In the genomic region with DNA sequence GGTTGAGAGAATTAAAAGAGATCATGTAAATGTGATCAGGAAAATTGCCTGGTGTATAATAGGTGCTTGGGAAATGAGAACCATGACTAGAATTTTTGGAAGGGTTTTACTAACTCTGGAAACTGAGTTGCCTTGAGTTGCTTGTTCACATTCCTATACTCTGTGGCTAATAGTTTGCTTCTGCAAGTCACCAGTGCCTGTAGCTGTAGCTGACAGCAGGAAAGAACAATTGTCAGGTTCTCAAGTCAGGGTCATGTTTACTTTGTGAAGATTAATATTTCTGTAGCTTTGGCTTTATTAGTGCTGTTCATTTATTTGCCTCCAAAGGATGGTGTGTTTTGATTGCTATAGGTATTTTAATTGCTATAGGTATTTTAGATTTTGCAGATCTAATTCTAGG, we compare ENCODE assay signal across 25 cellular contexts.
DNase-seq lines count a peak whose midpoint lies in the region; ATAC-seq, FAIRE-seq and TF ChIP-seq lines count a peak whose summit lies in the region.
"Had no signal": no experiment of that assay in that cellular context is flagged by ENCODE, and none has a peak within 500 bp of the region (broad histone marks: within the 10 kb centered on the region; RNA-seq: fewer than 3 reads in every experiment).

No MANE protein-coding gene starts in this region.

- H3K9me3 Mint-ChIP-seq in type B pancreatic cell (peaks cover 24% of the 10 kb centered on the region), immature natural killer cell (peaks cover 0 to 14% (median 8%) of the 10 kb centered on the region in 6 donors)

- H3K27me3 Mint-ChIP-seq in type B pancreatic cell: no peaks in the 10 kb centered on the region
- peaks cover 3 to 11% (median 10%) of the 10 kb centered on the region in 3 donors for H3K27me3 Mint-ChIP-seq in immature natural killer cell (ENCODE audit: low read depth in 3 of 3)

- H3K4me1 Mint-ChIP-seq in type B pancreatic cell (ENCODE audit: unreplicated experiment) (peaks cover 41% of the 10 kb centered on the region), immature natural killer cell (no peaks in the 10 kb centered on the region)
- H3K4me1 Mint-ChIP-seq: B cell had no signal

- H3K4me3 ChIP-seq in WERI-Rb-1 (ENCODE audit: low read depth, low read length): no peak overlapping the region
- H3K4me3 ChIP-seq in pancreas: no peak overlapping the region
- H3K4me3 ChIP-seq: BLaER1, HAP-1 had no signal

- H3K27ac ChIP-seq in WERI-Rb-1 (peak overlapping the region; percentile 2; the same call in 1 of the 2 replicates), pancreas (no peak overlapping the region)
- H3K27ac ChIP-seq: 22Rv1, BLaER1, C4-2B had no signal

- H3K27ac Mint-ChIP-seq in type B pancreatic cell (peak overlapping the region; percentile 80), immature natural killer cell (no peak overlapping the region)
- H3K27ac Mint-ChIP-seq: B cell; CD4-positive, CD25-positive, alpha-beta regulatory T cell; CD8-positive, alpha-beta T cell; HFFc6 had no signal

- H3K9me3 ChIP-seq in WERI-Rb-1 (ENCODE audit: severe bottlenecking) (peaks cover 5% of the 10 kb centered on the region), pancreas (no peaks in the 10 kb centered on the region)
- H3K9me3 ChIP-seq: Caco-2, HAP-1 had no signal

- FAIRE-seq in pancreas (lab: Jason Lieb, UNC): no peak
- FAIRE-seq: A204.1, GM12891, H54 had no signal

- H3K36me3 ChIP-seq in WERI-Rb-1 (peaks cover 3% of the 10 kb centered on the region), pancreas (no peaks in the 10 kb centered on the region)
- H3K36me3 ChIP-seq: BLaER1, HAP-1 had no signal

- intact Hi-C loops in pancreas (cut with DNase I): no loop called here

- H3K36me3 Mint-ChIP-seq in type B pancreatic cell (peaks cover 8% of the 10 kb centered on the region), immature natural killer cell (peaks cover 0 to 6% (median 0%) of the 10 kb centered on the region in 3 donors)
- H3K36me3 Mint-ChIP-seq: CD4-positive, CD25-positive, alpha-beta regulatory T cell; CD8-positive, alpha-beta T cell had no signal

- DNase-seq in SIG-M5 treated with dmso at 0.1 percent for 504 hours (lab: John Stamatoyannopoulos, UW; ENCODE audit: unreplicated experiment) (peak; percentile 13), SIG-M5 (lab: John Stamatoyannopoulos, UW) (no peak), WERI-Rb-1 (no peak), pancreas (no peak), type B pancreatic cell (ENCODE audit: extremely low spot score, unreplicated experiment) (no peak), Kasumi-1 (lab: John Stamatoyannopoulos, UW) (no peak), nucleus accumbens (lab: John Stamatoyannopoulos, UW) (no peak), immature natural killer cell (no peak)
- DNase-seq: Caco-2; CD4-positive, CD25-positive, alpha-beta regulatory T cell; CD8-positive, alpha-beta T cell; DMS 273 treated with DMSO at 0.1 percent for 48 hours; DMS53; DMS79 treated with DMSO at 0.1 percent for 48 hours; GF-D8; GOT3; HFFc6 had no signal

- H3K4me1 ChIP-seq in pancreas: no peaks in the 10 kb centered on the region
- H3K4me1 ChIP-seq: HAP-1 had no signal

- H3K4me3 Mint-ChIP-seq in type B pancreatic cell (peak overlapping the region; percentile 29), immature natural killer cell (no peak overlapping the region)
- H3K4me3 Mint-ChIP-seq: B cell; CD4-positive, CD25-positive, alpha-beta regulatory T cell; CD8-positive, alpha-beta T cell; HFFc6 had no signal

- ATAC-seq in pancreas: peak in 3 of 4 donors; percentile 40 to 63 (median 56)
- ATAC-seq: CD8-positive, alpha-beta T cell had no signal

- H3K27me3 ChIP-seq in WERI-Rb-1 (ENCODE audit: insufficient read depth, low read depth, severe bottlenecking): no peaks in the 10 kb centered on the region
- no peaks in the 10 kb centered on the region for H3K27me3 ChIP-seq in pancreas
- H3K27me3 ChIP-seq: BLaER1 had no signal

- no peak for TF ChIP-seq CTCF in WERI-Rb-1 (IDR thresholded peaks at IDR 0.05; ENCODE audit: low read depth, low read length)
- no peak for TF ChIP-seq CTCF in pancreas (IDR thresholded peaks at IDR 0.05)
- TF ChIP-seq CTCF in type B pancreatic cell (conservative IDR thresholded peaks at IDR 0.05): no peak
